In the genomic region with DNA sequence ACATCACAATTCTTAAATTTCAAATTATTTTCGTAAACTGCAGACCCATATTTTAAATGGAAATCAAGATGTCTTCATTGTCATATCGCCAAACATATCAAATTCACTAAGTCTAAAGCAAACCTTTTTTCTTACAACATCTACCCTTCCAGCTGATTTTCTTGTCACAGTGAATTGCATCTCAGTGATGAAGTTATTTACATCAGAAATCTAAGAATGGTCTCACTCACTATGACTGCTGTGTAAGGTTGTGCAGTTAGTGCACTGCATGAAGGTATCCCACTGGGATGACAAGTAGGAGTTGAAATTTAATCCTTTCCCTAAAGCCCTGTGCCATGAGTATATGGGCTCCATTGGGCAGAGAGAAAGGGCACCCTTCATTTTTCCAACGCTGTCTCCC, we compare ENCODE assay signal across 21 cellular contexts.
DNase-seq lines count a peak whose midpoint lies in the region; ATAC-seq and TF ChIP-seq lines count a peak whose summit lies in the region.
"Had no signal": no experiment of that assay in that cellular context is flagged by ENCODE, and none has a peak within 500 bp of the region (broad histone marks: within the 10 kb centered on the region; RNA-seq: fewer than 3 reads in every experiment).

No MANE protein-coding gene starts in this region.

- TF ChIP-seq EP300 in neural cell (conservative IDR thresholded peaks at IDR 0.05; ENCODE audit: poor library complexity, severe bottlenecking) = peak; percentile 77

- H3K9ac ChIP-seq in neural cell (ENCODE audit: low read length) = no peak overlapping the region
- H3K9ac ChIP-seq: BLaER1 had no signal

- no peak overlapping the region for H3K4me2 ChIP-seq in neural cell (ENCODE audit: low read length)
- H3K4me2 ChIP-seq: BLaER1 had no signal

- no peaks in the 10 kb centered on the region for H3K79me2 ChIP-seq in neural cell (replicated peaks; ENCODE audit: insufficient read depth, low read length)

- H2AFZ ChIP-seq in neural cell (ENCODE audit: low read depth, low read length) = no peak overlapping the region

- H3K27ac ChIP-seq in neural cell (ENCODE audit: low read length) = no peak overlapping the region
- H3K27ac ChIP-seq: BLaER1 had no signal

- TF ChIP-seq CTCF in neural cell (IDR thresholded peaks at IDR 0.05; ENCODE audit: poor library complexity, severe bottlenecking) = no peak

- H3K36me3 ChIP-seq in neural cell (ENCODE audit: insufficient read depth, low read length) = no peaks in the 10 kb centered on the region
- H3K36me3 ChIP-seq: BE2C, BLaER1 had no signal

- TF ChIP-seq RAD21 in neural cell (conservative IDR thresholded peaks at IDR 0.05) = no peak

- DNase-seq in NCI-H146 (lab: John Stamatoyannopoulos, UW) (peak; percentile 69), NCI-H146 treated with DMSO at 0.1 percent for 48 hours (lab: John Stamatoyannopoulos, UW; ENCODE audit: unreplicated experiment) (peak; percentile 70)
- DNase-seq in effector CD4-positive, alpha-beta T cell = no peak
- DNase-seq: 8988T; ACHN; BE2C; C1 segment of cervical spinal cord; CD4-positive, alpha-beta memory T cell; CD4-positive, CD25-positive, alpha-beta regulatory T cell; CD8-positive, alpha-beta memory T cell; COR-L47; DMS 273 treated with DMSO at 0.1 percent for 48 hours; DMS153; DMS79; DND-41; EL; GDM1 had no signal

- no peaks in the 10 kb centered on the region for H3K9me2 ChIP-seq in neural cell (ENCODE audit: insufficient read depth, low read length)

- H3F3A ChIP-seq in neural cell (ENCODE audit: insufficient read depth, low read length, poor library complexity, severe bottlenecking) = no peaks in the 10 kb centered on the region

- ATAC-seq in HG02571 (IDR thresholded peaks at IDR 0.05; ENCODE audit: unreplicated experiment) = no peak
- ATAC-seq: GM12878 had no signal

- no peaks in the 10 kb centered on the region for H4K20me1 ChIP-seq in neural cell (ENCODE audit: insufficient read depth)
- H4K20me1 ChIP-seq: BLaER1 had no signal

- no peaks in the 10 kb centered on the region for H3K27me3 ChIP-seq in neural cell (ENCODE audit: insufficient read depth, low read depth, low read length)
- H3K27me3 ChIP-seq: BE2C, BLaER1 had no signal

- H3K9me3 ChIP-seq in neural cell (ENCODE audit: low read length) = no peaks in the 10 kb centered on the region
- H3K9me3 ChIP-seq: BE2C, BLaER1 had no signal

- H3K4me3 ChIP-seq in neural cell (ENCODE audit: low read length) = no peak overlapping the region
- H3K4me3 ChIP-seq: BLaER1, GM12878 had no signal

TF ChIP-seq in neural cell, 6 proteins besides CTCF, POLR2A, EP300 and RAD21:
- no peak for TF ChIP-seq MXI1 (conservative IDR thresholded peaks at IDR 0.05; ENCODE audit: poor library complexity, severe bottlenecking)
- peak; percentile 58 for TF ChIP-seq POLR2AphosphoS5 (IDR thresholded peaks at IDR 0.05)
